11 cellular contexts compared by ENCODE assay signal in genomic region chr2:179344280-179344961, GRCh38.
DNase-seq lines count a peak whose midpoint lies in the region; ATAC-seq, FAIRE-seq and TF ChIP-seq lines count a peak whose summit lies in the region.
"Had no signal": no experiment of that assay in that cellular context is flagged by ENCODE, and none has a peak within 500 bp of the region (broad histone marks: within the 10 kb centered on the region; RNA-seq: fewer than 3 reads in every experiment).

No MANE protein-coding gene starts in this region.

- intact Hi-C loops in Caco-2 (cut with micrococcal nuclease; ENCODE audit: unreplicated experiment) (loop anchor here (5.0 kb wide), 1 partner anchor 167 kb away; no protein-coding TSS in a partner anchor), pancreas (cut with DNase I) (loop anchor here in 1 of 3 donors (10.0 kb wide), 1 partner anchor 120 kb away; no protein-coding TSS in a partner anchor)

- H3K36me3 ChIP-seq in Caco-2 (ENCODE audit: control insufficient read depth, insufficient read depth, low read length) (no peaks in the 10 kb centered on the region), OCI-LY3 (replicated peaks; ENCODE audit: low read depth, low read length) (no peaks in the 10 kb centered on the region), pancreas (no peaks in the 10 kb centered on the region), HAP-1 (replicated peaks) (no peaks in the 10 kb centered on the region)

- H3K27ac ChIP-seq in OCI-LY3 (ENCODE audit: low read length) (no peak overlapping the region), pancreas (no peak overlapping the region)

- 51 to 60% methylated on average over 4 of the region's 4 CpGs for WGBS in pancreas, 2 donors

- H3K4me1 Mint-ChIP-seq in Caco-2 (ENCODE audit: low read depth, unreplicated experiment): peaks cover 14% of the 10 kb centered on the region

- no peaks in the 10 kb centered on the region for H3K27me3 ChIP-seq in Caco-2 (replicated peaks; ENCODE audit: control insufficient read depth, insufficient read depth, low read length)
- H3K27me3 ChIP-seq in OCI-LY3 (ENCODE audit: low read depth, low read length): no peaks in the 10 kb centered on the region
- no peaks in the 10 kb centered on the region for H3K27me3 ChIP-seq in pancreas
- H3K27me3 ChIP-seq in HAP-1 (ENCODE audit: low read depth): no peaks in the 10 kb centered on the region; the same call in 1 of the 2 replicates

- H3K4me1 ChIP-seq in Caco-2 (peaks cover 13% of the 10 kb centered on the region), OCI-LY3 (ENCODE audit: low read length) (no peaks in the 10 kb centered on the region), pancreas (peaks cover 0 to 4% (median 0%) of the 10 kb centered on the region in 3 donors), HAP-1 (peaks cover 7% of the 10 kb centered on the region)

- no peaks in the 10 kb centered on the region for H4K20me1 ChIP-seq in OCI-LY3 (ENCODE audit: insufficient read depth, low read length)

- H3K36me3 Mint-ChIP-seq in Caco-2 (ENCODE audit: insufficient read depth, unreplicated experiment): no peaks in the 10 kb centered on the region
- H3K36me3 Mint-ChIP-seq: memory B cell had no signal

- no peak overlapping the region for H3K4me3 ChIP-seq in Caco-2 (ENCODE audit: low read depth, low read length)
- no peak overlapping the region for H3K4me3 ChIP-seq in OCI-LY3 (ENCODE audit: low read length)
- no peak overlapping the region for H3K4me3 ChIP-seq in fibroblast of mammary gland (ENCODE audit: control insufficient read depth, low read depth, low read length)
- no peak overlapping the region for H3K4me3 ChIP-seq in pancreas
- no peak overlapping the region for H3K4me3 ChIP-seq in HAP-1

- peak overlapping the region; percentile 55 for H3K27ac Mint-ChIP-seq in Caco-2 (ENCODE audit: unreplicated experiment)
- H3K27ac Mint-ChIP-seq: activated CD8-positive, alpha-beta T cell treated with anti-CD3 and anti-CD28 coated beads for 36 hours; memory B cell had no signal

- no peak for FAIRE-seq in pancreas (lab: Jason Lieb, UNC)

- in situ Hi-C loops in HAP-1 (cut with MboI; ENCODE audit: low sequenced_read_pairs): no loop called here

- peak; percentile 37 to 68 (median 57) for ATAC-seq in pancreas
- ATAC-seq: activated CD8-positive, alpha-beta T cell treated with anti-CD3 and anti-CD28 coated beads for 36 hours had no signal

- H3K9me3 Mint-ChIP-seq in Caco-2 (ENCODE audit: unreplicated experiment): peaks cover 9% of the 10 kb centered on the region
- H3K9me3 Mint-ChIP-seq: activated CD8-positive, alpha-beta T cell treated with anti-CD3 and anti-CD28 coated beads for 36 hours; memory B cell had no signal

- no peak overlapping the region for H3K9ac ChIP-seq in OCI-LY3 (ENCODE audit: low read length)

- TF ChIP-seq CTCF in Caco-2 (IDR thresholded peaks at IDR 0.05; ENCODE audit: insufficient read depth in 1 of 2, low read depth in 1 of 2, low read length in 1 of 2, severe bottlenecking in 1 of 2, unreplicated experiment in 1 of 2) (no peak), OCI-LY3 (IDR thresholded peaks at IDR 0.05; ENCODE audit: low read depth, low read length) (no peak), fibroblast of mammary gland (conservative IDR thresholded peaks at IDR 0.05; ENCODE audit: control insufficient read depth, insufficient read depth, low read depth, low read length) (no peak), pancreas (IDR thresholded peaks at IDR 0.05) (no peak)

- peak overlapping the region; percentile 69; the same call in 1 of the 2 replicates for H2AFZ ChIP-seq in OCI-LY3 (ENCODE audit: low read depth, low read length)

- BruUV-seq in Caco-2 (replicated peaks; lab: Mats Ljungman, UMichigan): no TSS peak

- POLR2A ChIA-PET in Caco-2 (lab: Charles Lee): no interaction called here

- H3K9me3 ChIP-seq in Caco-2 (no peaks in the 10 kb centered on the region), OCI-LY3 (ENCODE audit: insufficient read depth, low read length) (no peaks in the 10 kb centered on the region), pancreas (no peaks in the 10 kb centered on the region), HAP-1 (no peaks in the 10 kb centered on the region)

- no peak overlapping the region for H3K4me3 Mint-ChIP-seq in Caco-2 (ENCODE audit: unreplicated experiment)
- H3K4me3 Mint-ChIP-seq: activated CD8-positive, alpha-beta T cell treated with anti-CD3 and anti-CD28 coated beads for 36 hours; memory B cell had no signal

- H3K4me2 ChIP-seq in OCI-LY3 (ENCODE audit: low read length): no peak overlapping the region

- no peaks in the 10 kb centered on the region for H3K27me3 Mint-ChIP-seq in Caco-2 (ENCODE audit: insufficient read depth, unreplicated experiment)
- H3K27me3 Mint-ChIP-seq: activated CD8-positive, alpha-beta T cell treated with anti-CD3 and anti-CD28 coated beads for 36 hours; memory B cell had no signal

- CTCF ChIA-PET in Caco-2 (lab: Charles Lee): interaction anchor here (0.8 kb wide), 1 partner anchor 126 kb away, joined by 3 read pairs; no protein-coding TSS in a partner anchor

- no peaks in the 10 kb centered on the region for H3K79me2 ChIP-seq in OCI-LY3 (ENCODE audit: low read length)

- DNase-seq in Caco-2: no peak
- peak; percentile 50 for DNase-seq in fibroblast of mammary gland (ENCODE audit: low read depth)
- DNase-seq in pancreas: no peak
- no peak for DNase-seq in HAP-1 (ENCODE audit: low spot score in 2 of 2)
- DNase-seq in NCI-H1694 (lab: John Stamatoyannopoulos, UW): no peak
- DNase-seq in NCI-H2171 treated with DMSO at 0.1 percent for 48 hours (lab: John Stamatoyannopoulos, UW): no peak
- no peak for DNase-seq in DMS79 treated with DMSO at 0.1 percent for 48 hours (lab: John Stamatoyannopoulos, UW)
- DNase-seq: activated CD8-positive, alpha-beta T cell treated with anti-CD3 and anti-CD28 coated beads for 36 hours; DND-41 had no signal
